Comparison of ENCODE assay signal across 12 cellular contexts in the genomic region with DNA sequence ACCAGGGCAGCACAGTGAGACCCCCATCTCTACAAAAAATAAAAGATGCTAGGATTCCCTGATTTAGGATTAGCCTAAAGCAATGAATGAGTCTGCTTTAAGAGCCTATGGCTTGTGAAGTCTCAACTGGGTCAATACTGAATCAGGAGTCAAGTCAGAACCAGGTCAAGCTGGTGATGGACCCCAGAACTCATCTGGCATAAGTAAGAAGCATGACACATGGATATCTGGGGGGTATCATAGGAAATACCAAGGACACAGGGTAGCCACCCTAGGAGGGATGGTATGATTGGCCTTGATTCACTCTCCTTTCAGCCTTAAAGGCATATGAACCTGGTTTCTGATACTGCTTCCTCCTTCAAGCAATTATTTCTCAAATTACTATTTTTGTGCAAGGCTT.
"Had no signal": no experiment of that assay in that cellular context is flagged by ENCODE, and none has a peak within 500 bp of the region (broad histone marks: within the 10 kb centered on the region; RNA-seq: fewer than 3 reads in every experiment).

No MANE protein-coding gene starts in this region.

- H3K9me3 Mint-ChIP-seq: nephron had no signal

- H3K4me1 Mint-ChIP-seq: nephron had no signal

- H3K27ac Mint-ChIP-seq: nephron had no signal

- DNase-seq: activated CD4-positive, alpha-beta T cell treated with anti-CD3 and anti-CD28 coated beads for 4 hours; activated naive CD4-positive, alpha-beta T cell treated with anti-CD3 and anti-CD28 coated beads, Interleukin-2, amount 50 U/mL, for 16 hours; anterior cingulate cortex; foreskin melanocyte; heart right ventricle; mucosa of descending colon; sigmoid colon; stimulated activated CD4-positive, alpha-beta T cell treated with anti-CD3 and anti-CD28 coated beads, Interleukin-2, amount 100 ng/mL, for 24 hours; stimulated activated naive CD4-positive, alpha-beta T cell treated with Interleukin-2 at 50 U/mL for 16 hours; upper lobe of left lung; WERI-Rb-1 had no signal

- ATAC-seq: heart right ventricle had no signal

- H3K27ac ChIP-seq: heart right ventricle, sigmoid colon, upper lobe of left lung, WERI-Rb-1 had no signal

- H3K4me3 Mint-ChIP-seq: nephron had no signal
